Comparison of ENCODE assay signal across 13 cellular contexts in the genomic region with DNA sequence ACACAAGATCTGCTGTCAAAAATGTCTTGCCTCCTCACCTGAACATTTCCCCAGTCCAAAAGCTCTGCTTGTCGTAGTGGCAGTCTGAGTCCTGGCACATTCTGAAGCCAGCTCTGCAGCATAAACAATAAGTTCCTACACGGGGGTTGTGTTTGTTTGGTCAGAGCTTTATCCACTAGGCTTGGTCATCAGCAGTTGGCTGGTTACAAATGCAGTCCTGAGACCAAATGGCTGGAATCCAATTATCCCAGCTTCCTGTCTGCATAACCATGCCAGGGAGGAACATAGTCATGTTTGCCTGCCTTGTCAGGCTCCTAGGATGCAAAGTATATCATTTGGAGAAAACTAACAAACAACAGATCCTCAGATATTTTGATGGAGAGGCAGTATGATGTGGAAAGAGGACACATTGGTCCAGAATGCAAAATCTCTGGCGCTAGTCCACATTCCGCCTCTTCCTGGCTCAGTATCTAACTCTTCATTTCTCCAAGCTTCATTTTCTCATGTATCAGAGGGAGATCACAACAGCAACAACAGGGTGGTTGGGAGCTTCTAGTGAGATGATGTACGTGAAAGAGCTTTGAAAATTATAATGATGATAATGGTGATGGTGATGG.
A peak's percentile ranks its signal among the peaks of the same experiment; 100 is the strongest.
DNase-seq lines count a peak whose midpoint lies in the region; ATAC-seq and TF ChIP-seq lines count a peak whose summit lies in the region.
"Had no signal": no experiment of that assay in that cellular context is flagged by ENCODE, and none has a peak within 500 bp of the region (broad histone marks: within the 10 kb centered on the region; RNA-seq: fewer than 3 reads in every experiment).

No MANE protein-coding gene starts in this region.

- ATAC-seq in lung (ENCODE audit: insufficient read depth, low FRiP score) (peak; percentile 54), T-cell (replicated peaks in 1 of 4) (no peak), HG02571 (IDR thresholded peaks at IDR 0.05; ENCODE audit: unreplicated experiment) (no peak)

- no peaks in the 10 kb centered on the region for H3K9me3 Mint-ChIP-seq in T-cell
- no peaks in the 10 kb centered on the region for H3K9me3 Mint-ChIP-seq in T-helper 2 cell treated with Interferon-gamma antibody and Interleukin-4, amounts not matched to agents 5 μg/mL and 100 μg/mL, for 36 hours

- H3K9me3 ChIP-seq in lung (ENCODE audit: control insufficient read depth in 2 of 2, insufficient read depth in 1 of 2, low read length in 1 of 2) = no peaks in the 10 kb centered on the region
- H3K9me3 ChIP-seq: HAP-1 had no signal

- H3K4me3 Mint-ChIP-seq in T-cell = no peak overlapping the region
- no peak overlapping the region for H3K4me3 Mint-ChIP-seq in T-helper 2 cell treated with Interferon-gamma antibody and Interleukin-4, amounts not matched to agents 5 μg/mL and 100 μg/mL, for 36 hours
- H3K4me3 Mint-ChIP-seq: activated naive CD8-positive, alpha-beta T cell had no signal

- H3K4me1 ChIP-seq in lung (ENCODE audit: control insufficient read depth in 2 of 2, insufficient read depth in 2 of 2, low read length in 2 of 2) = peaks cover 0 to 4% of the 10 kb centered on the region in 2 donors
- H3K4me1 ChIP-seq: HAP-1 had no signal

- WGBS in lung, 2 donors = 55 to 75% methylated on average over 5 of the region's 5 CpGs

- POLR2A ChIA-PET in T-cell (lab: Charles Lee) = no interaction called here

- CTCF ChIA-PET in T-cell (lab: Charles Lee) = interaction anchor here in 1 of 2 donors (0.7 to 0.8 kb wide), 2 partner anchors 10 to 16 kb away, joined by 3 read pairs; no protein-coding TSS in a partner anchor

- no peak for TF ChIP-seq CTCF in lung (IDR thresholded peaks at IDR 0.05; ENCODE audit: control extremely low read depth, extremely low read depth)

- no peaks in the 10 kb centered on the region for H3K36me3 Mint-ChIP-seq in T-cell
- no peaks in the 10 kb centered on the region for H3K36me3 Mint-ChIP-seq in T-helper 2 cell treated with Interferon-gamma antibody and Interleukin-4, amounts not matched to agents 5 μg/mL and 100 μg/mL, for 36 hours (ENCODE audit: low read depth)
- H3K36me3 Mint-ChIP-seq: activated naive CD8-positive, alpha-beta T cell had no signal

- no peaks in the 10 kb centered on the region for H3K36me3 ChIP-seq in lung (ENCODE audit: control insufficient read depth in 2 of 2, insufficient read depth in 2 of 2, low read length in 2 of 2)
- H3K36me3 ChIP-seq: HAP-1, WERI-Rb-1 had no signal

- H3K27ac Mint-ChIP-seq in T-cell = no peak overlapping the region
- no peak overlapping the region for H3K27ac Mint-ChIP-seq in T-helper 2 cell treated with Interferon-gamma antibody and Interleukin-4, amounts not matched to agents 5 μg/mL and 100 μg/mL, for 36 hours
- H3K27ac Mint-ChIP-seq: activated naive CD8-positive, alpha-beta T cell had no signal

- DNase-seq in A172 (ENCODE audit: low spot score) = peak; percentile 86
- DNase-seq in NCI-H2029 treated with DMSO at 0.1 percent for 48 hours (lab: John Stamatoyannopoulos, UW) = peak; percentile 45
- DNase-seq in dermis blood vessel endothelial cell = peak; percentile 90
- no peak for DNase-seq in lung (ENCODE audit: low spot score)
- no peak for DNase-seq in T-cell
- DNase-seq in T-helper 2 cell treated with Interferon-gamma antibody and Interleukin-4, amounts not matched to agents 5 μg/mL and 100 μg/mL, for 36 hours (ENCODE audit: low spot score) = no peak
- DNase-seq in NCI-H446 (lab: John Stamatoyannopoulos, UW) = no peak
- DNase-seq: NCI-H345, trophoblast cell, WERI-Rb-1 had no signal

- H3K4me1 Mint-ChIP-seq in T-cell = no peaks in the 10 kb centered on the region
- H3K4me1 Mint-ChIP-seq in T-helper 2 cell treated with Interferon-gamma antibody and Interleukin-4, amounts not matched to agents 5 μg/mL and 100 μg/mL, for 36 hours (ENCODE audit: low read depth) = no peaks in the 10 kb centered on the region

- no peaks in the 10 kb centered on the region for H3K27me3 ChIP-seq in lung (ENCODE audit: control insufficient read depth, insufficient read depth)

- no peak overlapping the region for H3K4me3 ChIP-seq in lung
- H3K4me3 ChIP-seq: HAP-1 had no signal

- peaks cover 0 to 4% of the 10 kb centered on the region in 2 donors for H3K27me3 Mint-ChIP-seq in T-cell
- peaks cover 11% of the 10 kb centered on the region for H3K27me3 Mint-ChIP-seq in T-helper 2 cell treated with Interferon-gamma antibody and Interleukin-4, amounts not matched to agents 5 μg/mL and 100 μg/mL, for 36 hours (ENCODE audit: low read depth)
- H3K27me3 Mint-ChIP-seq: activated naive CD8-positive, alpha-beta T cell had no signal

- H3K27ac ChIP-seq in lung (ENCODE audit: low read depth in 1 of 2, low read length in 1 of 2) = peak overlapping the region; percentile 46 to 52
- H3K27ac ChIP-seq: WERI-Rb-1 had no signal

Comparison
In these comparisons a context has a peak if more than half of its experiments do, and no peak if none do; other contexts are left out.
1. DNase-seq: peak in A172 (single experiment), NCI-H2029 treated with DMSO at 0.1 percent for 48 hours (single experiment) and dermis blood vessel endothelial cell (single experiment); none in lung (single experiment), T-cell (0 of 34), T-helper 2 cell treated with Interferon-gamma antibody and Interleukin-4, amounts not matched to agents 5 μg/mL and 100 μg/mL, for 36 hours (single experiment) and NCI-H446 (0 of 2).